Comparison of ENCODE assay signal across 21 cellular contexts in the genomic region with DNA sequence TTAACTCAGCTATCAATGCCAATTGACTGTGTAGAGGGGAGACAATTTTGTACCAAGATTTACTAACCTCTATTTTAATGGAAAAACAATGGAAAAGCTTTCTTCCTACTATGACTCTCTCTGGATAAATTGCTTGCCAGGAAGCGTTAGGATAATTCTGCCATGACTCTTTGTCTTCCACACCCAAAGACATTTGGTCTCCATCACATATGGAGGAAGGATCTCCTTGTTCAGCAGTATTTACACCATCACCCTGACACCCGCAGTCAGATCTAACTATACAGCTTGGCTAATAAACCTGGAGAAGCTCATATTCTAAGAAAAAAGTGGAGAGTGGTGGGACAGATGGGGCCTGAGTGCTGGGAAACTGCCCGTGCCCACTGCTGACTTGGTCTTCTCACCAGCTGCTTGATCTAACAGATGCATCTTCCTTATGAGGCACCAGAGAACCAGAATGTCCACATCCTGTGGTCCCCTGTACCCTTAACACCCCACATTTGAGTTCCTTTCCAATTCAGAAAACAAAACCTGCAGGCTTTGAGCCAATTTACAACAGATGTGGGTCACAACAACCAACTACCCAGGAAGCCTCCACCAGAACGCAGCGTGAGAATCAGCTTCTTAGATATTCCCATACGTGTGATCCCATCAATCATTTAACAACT.
DNase-seq lines count a peak whose midpoint lies in the region; ATAC-seq and TF ChIP-seq lines count a peak whose summit lies in the region.
"Had no signal": no experiment of that assay in that cellular context is flagged by ENCODE, and none has a peak within 500 bp of the region (broad histone marks: within the 10 kb centered on the region; RNA-seq: fewer than 3 reads in every experiment).

No MANE protein-coding gene starts in this region.

- ATAC-seq in natural killer cell treated with Interleukin-12 subunit alpha and Interleukin-12 subunit beta and Interleukin-15 and Interleukin-18, amount 100 ng/mL, for 72 hours, result peak; percentile 43 to 66

- TF ChIP-seq CTCF in brain (conservative IDR thresholded peaks at IDR 0.05), result no peak

- peaks cover 3% of the 10 kb centered on the region for H3K27me3 Mint-ChIP-seq in brain
- no peaks in the 10 kb centered on the region for H3K27me3 Mint-ChIP-seq in natural killer cell treated with Interleukin-12 subunit alpha and Interleukin-12 subunit beta and Interleukin-15 and Interleukin-18, amount 100 ng/mL, for 72 hours
- H3K27me3 Mint-ChIP-seq: CD4-positive, CD25-positive, alpha-beta regulatory T cell had no signal

- H3K4me1 Mint-ChIP-seq in brain, result peaks cover 71% of the 10 kb centered on the region
- peaks cover 43% of the 10 kb centered on the region in 2 donors for H3K4me1 Mint-ChIP-seq in natural killer cell treated with Interleukin-12 subunit alpha and Interleukin-12 subunit beta and Interleukin-15 and Interleukin-18, amount 100 ng/mL, for 72 hours (ENCODE audit: low read depth in 2 of 2)
- H3K4me1 Mint-ChIP-seq: CD4-positive, CD25-positive, alpha-beta regulatory T cell had no signal

- no peaks in the 10 kb centered on the region for H3K9me3 Mint-ChIP-seq in brain
- H3K9me3 Mint-ChIP-seq in natural killer cell treated with Interleukin-12 subunit alpha and Interleukin-12 subunit beta and Interleukin-15 and Interleukin-18, amount 100 ng/mL, for 72 hours, result no peaks in the 10 kb centered on the region
- H3K9me3 Mint-ChIP-seq: CD4-positive, CD25-positive, alpha-beta regulatory T cell had no signal

- peak; percentile 44 to 67 for DNase-seq in NCI-H524 (lab: John Stamatoyannopoulos, UW)
- no peak for DNase-seq in NCI-H524 treated with DMSO at 0.1 percent for 48 hours (lab: John Stamatoyannopoulos, UW)
- peak; percentile 98 for DNase-seq in NCI-H2171 treated with DMSO at 0.1 percent for 48 hours (lab: John Stamatoyannopoulos, UW)
- no peak for DNase-seq in natural killer cell treated with Interleukin-12 subunit alpha and Interleukin-12 subunit beta and Interleukin-15 and Interleukin-18, amount 100 ng/mL, for 72 hours (ENCODE audit: low spot score)
- no peak for DNase-seq in superior temporal gyrus (ENCODE audit: extremely low spot score)
- DNase-seq in 8988T, result no peak
- no peak for DNase-seq in cortex of kidney (lab: John Stamatoyannopoulos, UW)
- DNase-seq: CD4-positive, CD25-positive, alpha-beta regulatory T cell; GM23248; H7; IMR-90; KG1; NCI-H1092; NCI-H1417 treated with DMSO at 0.1 percent for 48 hours; NCI-H1694 treated with DMSO at 0.1 percent for 48 hours; NCI-H2081; NCI-H345; NCI-H526 treated with DMSO at 0.1 percent for 48 hours; Peyer's patch; SHP77 treated with DMSO at 0.1 percent for 48 hours had no signal

- no peaks in the 10 kb centered on the region for H3K36me3 Mint-ChIP-seq in brain
- H3K36me3 Mint-ChIP-seq in natural killer cell treated with Interleukin-12 subunit alpha and Interleukin-12 subunit beta and Interleukin-15 and Interleukin-18, amount 100 ng/mL, for 72 hours, result no peaks in the 10 kb centered on the region
- H3K36me3 Mint-ChIP-seq: CD4-positive, CD25-positive, alpha-beta regulatory T cell had no signal

- H3K27ac Mint-ChIP-seq in brain, result peak overlapping the region in 3 of 5 experiments; percentile 2 to 82 (median 24)
- peak overlapping the region; percentile 81 to 92 for H3K27ac Mint-ChIP-seq in natural killer cell treated with Interleukin-12 subunit alpha and Interleukin-12 subunit beta and Interleukin-15 and Interleukin-18, amount 100 ng/mL, for 72 hours
- H3K27ac Mint-ChIP-seq: CD4-positive, CD25-positive, alpha-beta regulatory T cell had no signal

- H3K4me3 Mint-ChIP-seq in brain, result no peak overlapping the region
- peak overlapping the region; percentile 38 for H3K4me3 Mint-ChIP-seq in natural killer cell treated with Interleukin-12 subunit alpha and Interleukin-12 subunit beta and Interleukin-15 and Interleukin-18, amount 100 ng/mL, for 72 hours
- H3K4me3 Mint-ChIP-seq: CD4-positive, CD25-positive, alpha-beta regulatory T cell had no signal

Comparison
In these comparisons a context has a peak if more than half of its experiments do, and no peak if none do; other contexts are left out.
1. DNase-seq: peak in NCI-H524 (2 of 2) and NCI-H2171 treated with DMSO at 0.1 percent for 48 hours (single experiment); none in NCI-H524 treated with DMSO at 0.1 percent for 48 hours (single experiment), natural killer cell treated with Interleukin-12 subunit alpha and Interleukin-12 subunit beta and Interleukin-15 and Interleukin-18, amount 100 ng/mL, for 72 hours (single experiment), superior temporal gyrus (single experiment), 8988T (single experiment) and cortex of kidney (single experiment).